13 cellular contexts compared by ENCODE assay signal in the genomic region with DNA sequence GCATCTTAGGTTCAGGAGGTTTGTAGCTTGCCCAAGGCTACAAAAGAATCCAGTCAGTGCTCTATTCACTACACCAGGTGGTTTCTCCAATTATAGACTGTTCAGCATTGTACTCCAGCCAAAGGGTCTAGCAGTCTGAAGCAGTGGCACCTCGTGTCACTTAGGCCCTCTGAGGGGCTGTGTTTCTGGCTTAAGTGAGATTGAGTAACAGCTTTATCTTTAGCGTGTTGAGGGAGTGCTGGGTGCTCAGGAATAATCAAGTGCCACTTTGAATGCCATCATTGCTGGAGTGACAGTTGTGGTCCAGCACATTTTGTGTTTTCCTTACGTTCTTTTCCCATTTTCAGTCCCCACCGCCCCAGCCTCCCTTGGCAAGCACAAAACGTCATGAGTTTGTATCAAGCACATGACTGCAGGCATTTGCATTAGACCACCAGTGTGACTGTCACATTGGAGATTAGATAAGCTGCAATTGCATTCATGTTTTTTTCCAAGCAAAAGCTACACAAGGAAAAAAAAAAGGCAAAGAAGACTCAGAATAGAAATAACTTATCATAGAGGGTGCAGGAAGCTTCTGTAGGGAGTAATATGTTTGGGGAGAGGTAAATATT. TPM values are rescaled to one million over a fixed set of nuclear protein-coding genes. Genes with fewer than 3 reads are reported as not detected.
DNase-seq lines count a peak whose midpoint lies in the region; ATAC-seq, FAIRE-seq and TF ChIP-seq lines count a peak whose summit lies in the region.
"Had no signal": no experiment of that assay in that cellular context is flagged by ENCODE, and none has a peak within 500 bp of the region (broad histone marks: within the 10 kb centered on the region; RNA-seq: fewer than 3 reads in every experiment).

No MANE protein-coding gene starts in this region.

- CTCF ChIA-PET in CD4-positive, alpha-beta T cell (lab: Charles Lee) = interaction anchor here (1.6 kb wide), 1 partner anchor 22 kb away, joined by 5 read pairs; no protein-coding TSS in a partner anchor

- no peaks in the 10 kb centered on the region for H4K20me1 ChIP-seq in Loucy (ENCODE audit: insufficient read depth, low read length, poor library complexity, severe bottlenecking)

- TF ChIP-seq CTCF in CD4-positive, alpha-beta T cell (IDR thresholded peaks at IDR 0.05) = no peak
- no peak for TF ChIP-seq CTCF in Loucy (conservative IDR thresholded peaks at IDR 0.05; ENCODE audit: low read length)
- no peak for TF ChIP-seq CTCF in mesothelial cell of epicardium (IDR thresholded peaks at IDR 0.05; ENCODE audit: unreplicated experiment)
- TF ChIP-seq CTCF in D721Med (IDR thresholded peaks at IDR 0.05; ENCODE audit: insufficient read depth, missing control alignments) = no peak

- peaks cover 52% of the 10 kb centered on the region for H3K4me1 ChIP-seq in Loucy (ENCODE audit: insufficient read depth, low read length, poor library complexity, severe bottlenecking)

- DNase-seq in CD4-positive, alpha-beta T cell = no peak
- DNase-seq in epithelial cell of prostate (ENCODE audit: low read depth, low spot score) (no peak), mesothelial cell of epicardium (ENCODE audit: low spot score in 2 of 2, unreplicated experiment in 2 of 2) (no peak), HK-2 (ENCODE audit: unreplicated experiment) (no peak), D721Med (ENCODE audit: insufficient read length, low spot score) (no peak), RCC 7860 (ENCODE audit: low spot score) (no peak), sciatic nerve (ENCODE audit: low spot score) (no peak)
- DNase-seq: activated B cell treated with CpG ODN at 0.5 μM for 24 hours, NCI-H524 treated with DMSO at 0.1 percent for 48 hours, nephron progenitor cell had no signal

- H3K9me2 ChIP-seq in Loucy (replicated peaks; ENCODE audit: low read depth, low read length) = no peaks in the 10 kb centered on the region

- peaks cover 38% of the 10 kb centered on the region for H3K4me1 Mint-ChIP-seq in CD4-positive, alpha-beta T cell (ENCODE audit: low read depth)
- peaks cover 44% of the 10 kb centered on the region for H3K4me1 Mint-ChIP-seq in mesothelial cell of epicardium
- H3K4me1 Mint-ChIP-seq: activated B cell treated with CpG ODN at 0.5 μM for 24 hours, B cell had no signal

- H3K36me3 Mint-ChIP-seq in CD4-positive, alpha-beta T cell (ENCODE audit: low read depth) = peaks cover 28% of the 10 kb centered on the region
- H3K36me3 Mint-ChIP-seq in mesothelial cell of epicardium = peaks cover 16% of the 10 kb centered on the region

- POLR2A ChIA-PET in CD4-positive, alpha-beta T cell (lab: Charles Lee) = interaction anchor here (0.6 kb wide), 1 partner anchor 112 kb away, joined by 3 read pairs; no protein-coding TSS in a partner anchor

- FAIRE-seq in D721Med (lab: Jason Lieb, UNC) (no peak), RCC 7860 (lab: Jason Lieb, UNC) (no peak)

- intact Hi-C loops in CD4-positive, alpha-beta T cell (cut with DNase I, micrococcal nuclease) = no loop called here
- intact Hi-C loops in sciatic nerve (cut with DNase I) = no loop called here

- H3K27ac ChIP-seq in CD4-positive, alpha-beta T cell (ENCODE audit: low read depth, low read length) = no peak overlapping the region
- peak overlapping the region; percentile 63 for H3K27ac ChIP-seq in epithelial cell of prostate

- peaks cover 33% of the 10 kb centered on the region; the same call in 1 of the 2 replicates for H3K36me3 ChIP-seq in Loucy (ENCODE audit: insufficient read depth, low read length)

- ATAC-seq in CD4-positive, alpha-beta T cell (ENCODE audit: poor library complexity) = no peak
- ATAC-seq in sciatic nerve = no peak

- H3K79me2 ChIP-seq in Loucy (ENCODE audit: insufficient read depth, low read length) = peaks cover 50% of the 10 kb centered on the region

- peaks cover 5% of the 10 kb centered on the region; the same call in 1 of the 2 replicates for H3F3A ChIP-seq in Loucy (ENCODE audit: low read depth)

- no peak overlapping the region for H3K4me3 Mint-ChIP-seq in CD4-positive, alpha-beta T cell
- H3K4me3 Mint-ChIP-seq in mesothelial cell of epicardium = no peak overlapping the region
- H3K4me3 Mint-ChIP-seq: activated B cell treated with CpG ODN at 0.5 μM for 24 hours, B cell, nephron progenitor cell had no signal

- H3K9ac ChIP-seq in Loucy (ENCODE audit: low read depth, low read length, poor library complexity, severe bottlenecking) = peak overlapping the region; percentile 72

- H3K9me3 ChIP-seq in CD4-positive, alpha-beta T cell (ENCODE audit: control insufficient read depth, low read length) = no peaks in the 10 kb centered on the region
- no peaks in the 10 kb centered on the region for H3K9me3 ChIP-seq in Loucy (ENCODE audit: insufficient read depth, low read depth, low read length)

- no peak overlapping the region for H2AFZ ChIP-seq in Loucy (ENCODE audit: low read length)

- H3K27ac Mint-ChIP-seq in CD4-positive, alpha-beta T cell = peak overlapping the region; percentile 31
- peak overlapping the region; percentile 94 for H3K27ac Mint-ChIP-seq in mesothelial cell of epicardium
- H3K27ac Mint-ChIP-seq: activated B cell treated with CpG ODN at 0.5 μM for 24 hours, B cell, nephron progenitor cell had no signal

- no peaks in the 10 kb centered on the region for H3K27me3 Mint-ChIP-seq in CD4-positive, alpha-beta T cell
- H3K27me3 Mint-ChIP-seq in mesothelial cell of epicardium (ENCODE audit: low read depth) = no peaks in the 10 kb centered on the region

- peak overlapping the region; percentile 39 for H3K4me3 ChIP-seq in Loucy (ENCODE audit: low read length, poor library complexity, severe bottlenecking)

- H3K4me2 ChIP-seq in Loucy (ENCODE audit: low read depth, low read length, poor library complexity, severe bottlenecking) = peak overlapping the region; percentile 67

- no peaks in the 10 kb centered on the region for H3K27me3 ChIP-seq in CD4-positive, alpha-beta T cell (ENCODE audit: control insufficient read depth, insufficient read depth, low read length)
- no peaks in the 10 kb centered on the region for H3K27me3 ChIP-seq in Loucy (ENCODE audit: insufficient read depth, low read length, poor library complexity, severe bottlenecking)

- no peaks in the 10 kb centered on the region for H3K9me3 Mint-ChIP-seq in CD4-positive, alpha-beta T cell
- H3K9me3 Mint-ChIP-seq in mesothelial cell of epicardium = no peaks in the 10 kb centered on the region
- H3K9me3 Mint-ChIP-seq: activated B cell treated with CpG ODN at 0.5 μM for 24 hours; activated T-helper 1 cell treated with anti-CD3 and anti-CD28 coated beads, Interleukin-12 subunit alpha, Interleukin-12 subunit beta, Interleukin-2, Interleukin-4 antibody, amounts not matched to agents 30 ng/mL and 10 ng/mL and 1 ng/mL, durations not matched to agents 14 hours and 24 hours and 36 hours had no signal

RNA-seq across cellular contexts. Expression of a gene that starts 58.8 kb away (rescaled TPM):
- total RNA-seq in CD4-positive, alpha-beta T cell = 1 to 10 TPM; 7.5 to 7.7 TPM
- total RNA-seq in mesothelial cell of epicardium (31.4 to 32.9 TPM (median 32.1 TPM) in 3 replicates), sciatic nerve (48.7 TPM)
- total RNA-seq: activated B cell treated with CpG ODN at 0.5 μM for 24 hours had no signal
